1 cellular context compared by ENCODE assay signal in genomic region chr12:58917699-58918334, GRCh38.
TF ChIP-seq lines count a peak whose summit lies in the region.

No MANE protein-coding gene starts in this region.

TF ChIP-seq in GM23338, 12 proteins besides CTCF, POLR2A, EP300 and RAD21 (continued from another document):
- TF ChIP-seq ZNF462 (CRISPR knock-in tag; IDR thresholded peaks at IDR 0.05) = no peak
- TF ChIP-seq POLR2AphosphoS5 (IDR thresholded peaks at IDR 0.05; ENCODE audit: low read depth) = no peak
- no peak for TF ChIP-seq ZNF331 (CRISPR knock-in tag; IDR thresholded peaks at IDR 0.05; ENCODE audit: low read depth)
- TF ChIP-seq ETS1 (IDR thresholded peaks at IDR 0.05) = no peak
- TF ChIP-seq REST (IDR thresholded peaks at IDR 0.05; ENCODE audit: unreplicated experiment) = no peak
